ENCODE assay signal across 8 cellular contexts in the genomic region with DNA sequence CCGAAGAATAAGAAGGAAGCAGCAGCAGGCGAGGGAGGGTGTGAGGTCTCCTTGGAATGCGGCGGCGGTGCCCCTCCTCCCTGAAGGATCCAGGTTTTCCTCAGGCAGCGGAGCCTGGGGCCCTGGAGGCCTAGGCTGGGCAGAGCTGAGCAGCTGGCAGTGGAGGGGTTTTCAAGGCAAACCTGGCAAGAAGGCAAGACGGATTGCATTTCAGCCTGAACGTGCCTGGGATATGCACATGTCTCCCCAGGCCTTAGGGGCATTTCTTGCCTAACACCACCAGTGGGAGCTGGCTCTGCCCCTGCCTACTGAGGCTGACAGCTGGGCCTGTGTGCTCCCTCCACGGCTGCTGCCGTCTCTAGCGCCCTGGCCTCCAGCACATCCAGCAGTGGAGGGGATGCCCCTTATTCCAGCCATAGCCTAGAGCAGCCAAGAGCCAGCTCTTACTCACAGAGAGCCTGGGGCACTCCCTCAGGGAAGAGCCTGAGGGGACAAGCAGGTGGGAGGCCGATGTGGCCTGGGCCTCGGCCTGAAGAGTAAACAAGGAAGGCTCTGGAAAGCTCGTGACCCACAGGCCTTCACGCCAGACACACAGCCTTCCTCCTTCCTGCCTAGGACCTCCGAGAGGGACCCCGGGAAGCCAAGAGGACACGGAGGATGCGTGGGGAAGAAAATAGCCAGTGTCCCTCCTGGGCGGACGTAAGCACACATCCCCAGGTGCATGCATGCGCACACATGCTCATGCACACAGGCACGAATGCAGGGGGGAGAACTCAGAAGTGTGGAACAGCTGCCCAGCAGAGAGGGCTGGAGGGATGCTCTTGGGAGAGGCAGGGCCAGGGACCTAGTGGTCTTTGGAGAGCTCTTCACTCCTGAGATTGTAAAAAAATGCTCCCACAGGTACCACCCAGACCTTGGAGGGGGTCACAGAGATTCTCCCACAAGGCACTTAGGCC. TPM values are rescaled to one million over a fixed set of nuclear protein-coding genes. Genes with fewer than 3 reads are reported as not detected.
A peak's percentile ranks its signal among the peaks of the same experiment; 100 is the strongest.
DNase-seq lines count a peak whose midpoint lies in the region; ATAC-seq and TF ChIP-seq lines count a peak whose summit lies in the region.

No MANE protein-coding gene starts in this region.

- H3K36me3 ChIP-seq in adipocyte (ENCODE audit: control insufficient read depth, insufficient read depth, low read length, severe bottlenecking) (no peaks in the 10 kb centered on the region), vagina (no peaks in the 10 kb centered on the region)

- intact Hi-C loops in vagina (cut with DNase I) = no loop called here

- H3K27ac ChIP-seq in vagina = peak overlapping the region; percentile 36

- H3K9me3 ChIP-seq in adipocyte (ENCODE audit: control insufficient read depth, low read length) = no peaks in the 10 kb centered on the region
- no peaks in the 10 kb centered on the region for H3K9me3 ChIP-seq in vagina

- DNase-seq in NCI-H82 (lab: John Stamatoyannopoulos, UW) = peak; percentile 77
- no peak for DNase-seq in NCI-H82 treated with DMSO at 0.1 percent for 48 hours (lab: John Stamatoyannopoulos, UW; ENCODE audit: unreplicated experiment)
- peak; percentile 73 for DNase-seq in adipocyte (ENCODE audit: low read depth)
- peak; percentile 46 for DNase-seq in iris pigment epithelial cell (ENCODE audit: low read depth)
- no peak for DNase-seq in vagina (ENCODE audit: extremely low spot score in 2 of 2)

- no peak for TF ChIP-seq CTCF in vagina (IDR thresholded peaks at IDR 0.05)

- TF ChIP-seq POLR2A in vagina (IDR thresholded peaks at IDR 0.05) = no peak

- H3K4me1 ChIP-seq in adipocyte (ENCODE audit: control insufficient read depth, insufficient read depth, low read length) (peaks cover 19% of the 10 kb centered on the region), vagina (peaks cover 31% of the 10 kb centered on the region)

- ATAC-seq in HG02763 (IDR thresholded peaks at IDR 0.05; ENCODE audit: unreplicated experiment) (no peak), GM19023 (IDR thresholded peaks at IDR 0.05; ENCODE audit: unreplicated experiment) (no peak), HG03196 (IDR thresholded peaks at IDR 0.05; ENCODE audit: unreplicated experiment) (no peak)

- H3K4me3 ChIP-seq in adipocyte (ENCODE audit: low read length) = no peak overlapping the region
- no peak overlapping the region for H3K4me3 ChIP-seq in vagina

- H3K9ac ChIP-seq in adipocyte (ENCODE audit: low read length) = peak overlapping the region; percentile 26

- no peaks in the 10 kb centered on the region for H3K27me3 ChIP-seq in adipocyte (replicated peaks; ENCODE audit: control insufficient read depth, insufficient read depth, low read length)
- H3K27me3 ChIP-seq in vagina = no peaks in the 10 kb centered on the region

RNA-seq across cellular contexts. Expression of a gene that starts 23.0 kb away (rescaled TPM):
- 22.8 TPM for total RNA-seq in vagina

RNA-seq across cellular contexts. Expression of a gene that starts 24.3 kb away (rescaled TPM):
- total RNA-seq in vagina = 8.3 TPM

RNA-seq across cellular contexts. Expression of a gene that starts 56.7 kb away (rescaled TPM):
- total RNA-seq in vagina = 2.0 TPM

Comparison
In these comparisons a context has a peak if more than half of its experiments do, and no peak if none do; other contexts are left out.
1. DNase-seq: peak in NCI-H82 (single experiment), adipocyte (single experiment) and iris pigment epithelial cell (single experiment); none in NCI-H82 treated with DMSO at 0.1 percent for 48 hours (single experiment) and vagina (0 of 2).